In genomic region chr2:228056293-228056692, GRCh38 we compare ENCODE assay signal across 30 cellular contexts.
"Had no signal": no experiment of that assay in that cellular context is flagged by ENCODE, and none has a peak within 500 bp of the region (broad histone marks: within the 10 kb centered on the region; RNA-seq: fewer than 3 reads in every experiment).

No MANE protein-coding gene starts in this region.

- H3K9me3 ChIP-seq: adrenal gland, body of pancreas, esophagus muscularis mucosa, gastrocnemius medialis, heart left ventricle had no signal

- ATAC-seq: activated CD4-positive, alpha-beta T cell treated with anti-CD3 and anti-CD28 coated beads for 36 hours; activated CD8-positive, alpha-beta memory T cell treated with anti-CD3 and anti-CD28 coated beads, Interleukin-2, amount 10 ng/mL, durations not matched to agents 7 days and 5 days; activated CD8-positive, alpha-beta T cell treated with anti-CD3 and anti-CD28 coated beads, Interleukin-2, amount 10 ng/mL, durations not matched to agents 7 days and 5 days; activated naive CD8-positive, alpha-beta T cell treated with anti-CD3 and anti-CD28 coated beads, Interleukin-2, amount 50 U/mL, for 24 hours; body of pancreas; effector memory CD8-positive, alpha-beta T cell; foreskin keratinocyte; gastrocnemius medialis; heart left ventricle; T-helper 17 cell had no signal

- H3K4me1 ChIP-seq: adrenal gland, body of pancreas, esophagus muscularis mucosa, foreskin keratinocyte, gastrocnemius medialis had no signal

- H3K27me3 ChIP-seq: adrenal gland, body of pancreas, esophagus muscularis mucosa, foreskin keratinocyte, gastrocnemius medialis, heart left ventricle had no signal

- H3K27ac ChIP-seq: adrenal gland, body of pancreas, esophagus muscularis mucosa, foreskin keratinocyte, gastrocnemius medialis, heart left ventricle had no signal

- DNase-seq: activated CD4-positive, alpha-beta memory T cell treated with anti-CD3 and anti-CD28 coated beads for 36 hours; activated CD4-positive, alpha-beta T cell treated with anti-CD3 and anti-CD28 coated beads for 36 hours; activated CD4-positive, alpha-beta T cell treated with anti-CD3 and anti-CD28 coated beads, Interleukin-2, amount 10 ng/mL, durations not matched to agents 24 days and 14 days; activated CD4-positive, CD25-positive, alpha-beta regulatory T cell; activated CD4-positive, CD25-positive, alpha-beta regulatory T cell treated with anti-CD3 and anti-CD28 coated beads, Interleukin-2, amount 50 U/mL, for 72 hours; activated CD8-positive, alpha-beta memory T cell treated with anti-CD3 and anti-CD28 coated beads, Interleukin-2, amount 10 ng/mL, durations not matched to agents 7 days and 5 days; activated CD8-positive, alpha-beta memory T cell treated with anti-CD3 and anti-CD28 coated beads, Interleukin-2, amount 50 U/mL, for 4 hours; activated CD8-positive, alpha-beta T cell treated with anti-CD3 and anti-CD28 coated beads, Interleukin-2, amount 10 ng/mL, durations not matched to agents 7 days and 5 days; activated effector memory CD4-positive, alpha-beta T cell treated with anti-CD3 and anti-CD28 coated beads, Interleukin-2, amount 50 U/mL, for 16 hours; activated naive CD4-positive, alpha-beta T cell treated with anti-CD3 and anti-CD28 coated beads for 36 hours; activated naive CD8-positive, alpha-beta T cell treated with anti-CD3 and anti-CD28 coated beads for 36 hours; activated naive CD8-positive, alpha-beta T cell treated with anti-CD3 and anti-CD28 coated beads, Interleukin-2, amount 50 U/mL, for 24 hours; activated T-cell treated with anti-CD3 and anti-CD28 coated beads, Interleukin-2, amount 50 U/mL, for 1 hour; activated T-cell treated with anti-CD3 and anti-CD28 coated beads, Interleukin-2, amount 50 U/mL, for 48 hours; adrenal gland; amygdala; aorta; body of pancreas; caudate nucleus; cortex of kidney; dermis blood vessel endothelial cell; effector CD4-positive, alpha-beta T cell; effector memory CD8-positive, alpha-beta T cell; erythroblast; foreskin keratinocyte; gastrocnemius medialis; glutamatergic neuron; heart left ventricle; T-helper 17 cell had no signal

- H3K36me3 ChIP-seq: adrenal gland, esophagus muscularis mucosa, gastrocnemius medialis, heart left ventricle had no signal

- H3K4me3 ChIP-seq: adrenal gland, body of pancreas, esophagus muscularis mucosa, gastrocnemius medialis, heart left ventricle had no signal
